19 cellular contexts compared by ENCODE assay signal in the genomic region with DNA sequence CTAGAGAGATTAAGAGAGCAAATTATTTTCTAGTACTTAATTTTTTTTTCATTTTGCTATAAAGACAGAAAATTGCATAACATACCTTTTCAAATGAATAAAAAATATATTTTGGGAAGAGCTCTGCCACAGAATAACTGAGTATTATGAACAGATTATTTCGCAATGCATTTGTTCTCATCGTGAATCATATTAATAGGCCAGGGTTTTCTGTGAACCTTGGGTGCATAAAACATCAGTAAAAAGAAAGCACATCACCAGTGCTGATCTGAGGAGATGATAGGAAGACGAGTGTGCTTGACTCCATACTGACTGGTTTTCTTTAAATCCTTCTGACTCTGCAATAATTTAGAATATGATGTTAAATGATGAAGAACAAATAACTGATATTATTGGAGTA.
DNase-seq lines count a peak whose midpoint lies in the region; ATAC-seq and TF ChIP-seq lines count a peak whose summit lies in the region.
"Had no signal": no experiment of that assay in that cellular context is flagged by ENCODE, and none has a peak within 500 bp of the region (broad histone marks: within the 10 kb centered on the region; RNA-seq: fewer than 3 reads in every experiment).

No MANE protein-coding gene starts in this region.

- intact Hi-C loops in PC-3 (cut with micrococcal nuclease) = no loop called here

- H3K4me3 ChIP-seq in PC-3 (ENCODE audit: low read length) (no peak overlapping the region), cardiac fibroblast (replicated peaks in 1 of 2; ENCODE audit: low read depth in 2 of 2, low read length in 2 of 2) (no peak overlapping the region)
- H3K4me3 ChIP-seq: A549; BLaER1 treated with 17β-estradiol and CSF1 and Interleukin-3, amounts not matched to agents 10 nM and 100 nM; PC-9 had no signal

- no peaks in the 10 kb centered on the region for H3K9me2 ChIP-seq in PC-3 (replicated peaks; ENCODE audit: low read length)

- no peaks in the 10 kb centered on the region for H3K9me3 ChIP-seq in PC-3 (ENCODE audit: low read length)
- H3K9me3 ChIP-seq: A549; BLaER1 treated with 17β-estradiol and CSF1 and Interleukin-3, amounts not matched to agents 10 nM and 100 nM had no signal

- no peaks in the 10 kb centered on the region for H3K36me3 ChIP-seq in PC-3 (ENCODE audit: low read depth, low read length)
- H3K36me3 ChIP-seq: BLaER1 treated with 17β-estradiol and CSF1 and Interleukin-3, amounts not matched to agents 10 nM and 100 nM had no signal

- no peak overlapping the region for H3K27ac ChIP-seq in PC-3 (ENCODE audit: low read length)
- H3K27ac ChIP-seq: A549; BLaER1 treated with 17β-estradiol and CSF1 and Interleukin-3, amounts not matched to agents 10 nM and 100 nM; HL-60; PC-9; RWPE1 had no signal

- H4K20me1 ChIP-seq in PC-3 (ENCODE audit: low read length) = no peaks in the 10 kb centered on the region
- H4K20me1 ChIP-seq: BLaER1 treated with 17β-estradiol and CSF1 and Interleukin-3, amounts not matched to agents 10 nM and 100 nM had no signal

- no peak overlapping the region for H2AFZ ChIP-seq in PC-3 (ENCODE audit: low read length)
- H2AFZ ChIP-seq: PC-9 had no signal

- no peak for TF ChIP-seq CTCF in PC-3 (conservative IDR thresholded peaks at IDR 0.05; ENCODE audit: low read depth, low read length)
- TF ChIP-seq CTCF in cardiac fibroblast (IDR thresholded peaks at IDR 0.05; ENCODE audit: low read depth, low read length) = no peak
- no peak for TF ChIP-seq CTCF in omental fat pad (IDR thresholded peaks at IDR 0.05)
- TF ChIP-seq CTCF in GM20000 (IDR thresholded peaks at IDR 0.05; ENCODE audit: extremely low read depth, missing control alignments) = no peak

- CTCF ChIA-PET in PC-3 (lab: Charles Lee) = no interaction called here

- no peak overlapping the region for H3K9ac ChIP-seq in PC-3 (ENCODE audit: low read length)
- H3K9ac ChIP-seq: BLaER1 treated with 17β-estradiol and CSF1 and Interleukin-3, amounts not matched to agents 10 nM and 100 nM had no signal

- H3K27me3 ChIP-seq in PC-3 (ENCODE audit: low read length) = no peaks in the 10 kb centered on the region; the same call in 1 of the 2 replicates
- H3K27me3 ChIP-seq: BLaER1 treated with 17β-estradiol and CSF1 and Interleukin-3, amounts not matched to agents 10 nM and 100 nM had no signal

- DNase-seq in ELR (ENCODE audit: low read depth) (peak; percentile 78), PC-3 (peak; percentile 74), cardiac fibroblast (ENCODE audit: low read depth in 2 of 2) (peak; percentile 5 to 49), omental fat pad (ENCODE audit: low spot score) (no peak), NCI-H526 treated with DMSO at 0.1 percent for 48 hours (lab: John Stamatoyannopoulos, UW) (no peak), GM20000 (ENCODE audit: low spot score) (no peak)
- DNase-seq: Calu3; CD8-positive, alpha-beta T cell; H9; NCI-H1105 treated with DMSO at 0.1 percent for 48 hours; NCI-H187 treated with DMSO at 0.1 percent for 48 hours; NCI-H2227 treated with DMSO at 0.1 percent for 48 hours; NCI-H524; PC-9 had no signal

- BruUV-seq in PC-3 (replicated peaks; lab: Mats Ljungman, UMichigan) = no TSS peak

- no peak overlapping the region for H3K4me2 ChIP-seq in PC-3 (ENCODE audit: low read length)
- H3K4me2 ChIP-seq: A549; BLaER1 treated with 17β-estradiol and CSF1 and Interleukin-3, amounts not matched to agents 10 nM and 100 nM; PC-9 had no signal

- H3F3A ChIP-seq in PC-3 (ENCODE audit: low read length, unreplicated experiment) = no peaks in the 10 kb centered on the region

- H3K79me2 ChIP-seq in PC-3 (ENCODE audit: low read length) = no peaks in the 10 kb centered on the region

- POLR2A ChIA-PET in PC-3 (lab: Charles Lee; ENCODE audit: unreplicated experiment) = no interaction called here

- peaks cover 23% of the 10 kb centered on the region for H3K4me1 ChIP-seq in PC-3 (ENCODE audit: insufficient read depth, low read length)
- H3K4me1 ChIP-seq: A549; BLaER1 treated with 17β-estradiol and CSF1 and Interleukin-3, amounts not matched to agents 10 nM and 100 nM had no signal

- ATAC-seq in PC-3 (peak; percentile 54), omental fat pad (ENCODE audit: low FRiP score) (peak; percentile 62), esophagus mucosa (no peak)
- ATAC-seq: A549; CD8-positive, alpha-beta T cell had no signal

Comparison
In these comparisons a context has a peak if more than half of its experiments do, and no peak if none do; other contexts are left out.
1. DNase-seq: peak in ELR (single experiment), PC-3 (single experiment) and cardiac fibroblast (2 of 2); none in omental fat pad (single experiment), NCI-H526 treated with DMSO at 0.1 percent for 48 hours (single experiment) and GM20000 (single experiment).